ENCODE assay signal across 1 cellular context in the genomic region with DNA sequence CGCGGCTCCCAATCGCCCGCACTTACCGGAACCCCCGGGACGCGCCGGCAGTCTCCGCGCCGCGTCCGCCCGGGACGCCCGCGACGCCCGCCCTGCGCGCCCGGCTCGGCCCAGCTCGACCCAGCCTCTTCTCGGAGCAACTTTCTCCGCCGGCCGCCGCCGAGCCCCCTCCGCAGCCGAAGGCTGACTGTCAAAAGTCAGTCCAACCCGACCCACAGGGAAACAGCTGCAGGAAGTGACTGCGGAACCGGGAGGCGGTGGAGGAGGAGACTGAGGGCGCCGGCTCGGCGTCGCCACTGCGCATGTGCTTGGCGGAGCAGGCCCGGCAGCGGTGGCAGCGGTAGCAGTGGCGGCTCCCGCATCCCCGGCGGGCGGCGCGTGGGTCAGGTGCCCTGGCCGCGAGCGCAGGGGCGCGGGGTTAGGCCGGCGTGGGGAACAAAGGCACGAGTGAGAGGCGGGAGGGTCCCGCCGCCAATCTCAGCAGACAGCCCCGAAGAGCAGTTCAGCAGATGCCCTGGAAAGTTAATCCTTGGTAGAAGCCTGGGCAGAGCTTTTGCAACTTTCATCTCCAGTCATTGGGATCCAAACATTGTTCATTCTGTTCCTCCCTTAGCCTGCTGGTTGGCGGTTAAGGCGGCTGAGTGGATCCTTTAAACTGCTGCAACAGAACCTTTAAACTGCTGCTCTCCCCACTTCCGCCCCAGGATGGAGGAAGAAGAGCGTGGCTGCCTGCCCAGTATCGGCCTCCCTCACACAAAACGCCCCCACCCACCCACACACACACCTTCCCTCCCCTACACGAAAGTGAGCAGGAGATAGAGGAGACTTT.
TF ChIP-seq lines count a peak whose summit lies in the region.

Gene ZMAT3 (minus strand): TSS at position 241 of the 829 bp plus-strand sequence. CDS start 4,057 bp downstream, outside the sequence.

TF ChIP-seq in GM12878, 131 proteins besides CTCF, POLR2A, EP300 and RAD21 (continued from another document and continues in another):
- TF ChIP-seq ATF2 (IDR thresholded peaks at IDR 0.05; ENCODE audit: low read length): no peak
- peak; percentile 86 for TF ChIP-seq NRF1 (conservative IDR thresholded peaks at IDR 0.05; ENCODE audit: low read depth, low read length)
- TF ChIP-seq STAT1 (conservative IDR thresholded peaks at IDR 0.05): 0 out of 2 replicates have a peak, but pooled peaks have one; percentile 36
- TF ChIP-seq MLLT1 (IDR thresholded peaks at IDR 0.05): no peak
- TF ChIP-seq CUX1 (IDR thresholded peaks at IDR 0.05; ENCODE audit: insufficient replicate concordance, low read depth, low read length): peak; percentile 13
- TF ChIP-seq RAD51 (IDR thresholded peaks at IDR 0.05): no peak
- TF ChIP-seq GABPA (IDR thresholded peaks at IDR 0.05; ENCODE audit: low read depth): no peak
- no peak for TF ChIP-seq NR2C2 (IDR thresholded peaks at IDR 0.05; ENCODE audit: borderline replicate concordance, control insufficient read depth, insufficient read length, low read depth)
- TF ChIP-seq, protein P1, sequence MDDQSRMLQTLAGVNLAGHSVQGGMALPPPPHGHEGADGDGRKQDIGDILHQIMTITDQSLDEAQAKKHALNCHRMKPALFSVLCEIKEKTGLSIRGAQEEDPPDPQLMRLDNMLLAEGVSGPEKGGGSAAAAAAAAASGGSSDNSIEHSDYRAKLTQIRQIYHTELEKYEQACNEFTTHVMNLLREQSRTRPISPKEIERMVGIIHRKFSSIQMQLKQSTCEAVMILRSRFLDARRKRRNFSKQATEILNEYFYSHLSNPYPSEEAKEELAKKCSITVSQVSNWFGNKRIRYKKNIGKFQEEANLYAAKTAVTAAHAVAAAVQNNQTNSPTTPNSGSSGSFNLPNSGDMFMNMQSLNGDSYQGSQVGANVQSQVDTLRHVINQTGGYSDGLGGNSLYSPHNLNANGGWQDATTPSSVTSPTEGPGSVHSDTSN (IDR thresholded peaks at IDR 0.05; ENCODE audit: insufficient replicate concordance, low read depth, low read length): peak; percentile 47
- TF ChIP-seq, protein P2, sequence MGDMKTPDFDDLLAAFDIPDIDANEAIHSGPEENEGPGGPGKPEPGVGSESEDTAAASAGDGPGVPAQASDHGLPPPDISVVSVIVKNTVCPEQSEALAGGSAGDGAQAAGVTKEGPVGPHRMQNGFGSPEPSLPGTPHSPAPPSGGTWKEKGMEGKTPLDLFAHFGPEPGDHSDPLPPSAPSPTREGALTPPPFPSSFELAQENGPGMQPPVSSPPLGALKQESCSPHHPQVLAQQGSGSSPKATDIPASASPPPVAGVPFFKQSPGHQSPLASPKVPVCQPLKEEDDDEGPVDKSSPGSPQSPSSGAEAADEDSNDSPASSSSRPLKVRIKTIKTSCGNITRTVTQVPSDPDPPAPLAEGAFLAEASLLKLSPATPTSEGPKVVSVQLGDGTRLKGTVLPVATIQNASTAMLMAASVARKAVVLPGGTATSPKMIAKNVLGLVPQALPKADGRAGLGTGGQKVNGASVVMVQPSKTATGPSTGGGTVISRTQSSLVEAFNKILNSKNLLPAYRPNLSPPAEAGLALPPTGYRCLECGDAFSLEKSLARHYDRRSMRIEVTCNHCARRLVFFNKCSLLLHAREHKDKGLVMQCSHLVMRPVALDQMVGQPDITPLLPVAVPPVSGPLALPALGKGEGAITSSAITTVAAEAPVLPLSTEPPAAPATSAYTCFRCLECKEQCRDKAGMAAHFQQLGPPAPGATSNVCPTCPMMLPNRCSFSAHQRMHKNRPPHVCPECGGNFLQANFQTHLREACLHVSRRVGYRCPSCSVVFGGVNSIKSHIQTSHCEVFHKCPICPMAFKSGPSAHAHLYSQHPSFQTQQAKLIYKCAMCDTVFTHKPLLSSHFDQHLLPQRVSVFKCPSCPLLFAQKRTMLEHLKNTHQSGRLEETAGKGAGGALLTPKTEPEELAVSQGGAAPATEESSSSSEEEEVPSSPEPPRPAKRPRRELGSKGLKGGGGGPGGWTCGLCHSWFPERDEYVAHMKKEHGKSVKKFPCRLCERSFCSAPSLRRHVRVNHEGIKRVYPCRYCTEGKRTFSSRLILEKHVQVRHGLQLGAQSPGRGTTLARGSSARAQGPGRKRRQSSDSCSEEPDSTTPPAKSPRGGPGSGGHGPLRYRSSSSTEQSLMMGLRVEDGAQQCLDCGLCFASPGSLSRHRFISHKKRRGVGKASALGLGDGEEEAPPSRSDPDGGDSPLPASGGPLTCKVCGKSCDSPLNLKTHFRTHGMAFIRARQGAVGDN (IDR thresholded peaks at IDR 0.05): peak; percentile 72; the same call in 1 of the 2 replicates
- peak; percentile 85 for TF ChIP-seq PML (IDR thresholded peaks at IDR 0.05; ENCODE audit: low read length)
- TF ChIP-seq BACH1 (IDR thresholded peaks at IDR 0.05; ENCODE audit: borderline replicate concordance): no peak; the same call in 1 of the 2 replicates
- no peak for TF ChIP-seq ESRRA (IDR thresholded peaks at IDR 0.05; ENCODE audit: low read length)
- TF ChIP-seq SUPT20H (IDR thresholded peaks at IDR 0.05; ENCODE audit: borderline replicate concordance, control insufficient read depth, low read depth, low read length): no peak
- TF ChIP-seq NR2C1 (IDR thresholded peaks at IDR 0.05): no peak
- no peak for TF ChIP-seq SRF (IDR thresholded peaks at IDR 0.05; ENCODE audit: low read depth in 2 of 2, low read length in 2 of 2)
- TF ChIP-seq CREM (IDR thresholded peaks at IDR 0.05; ENCODE audit: low read depth): peak; percentile 24; the same call in 1 of the 2 replicates
- TF ChIP-seq, protein P3, sequence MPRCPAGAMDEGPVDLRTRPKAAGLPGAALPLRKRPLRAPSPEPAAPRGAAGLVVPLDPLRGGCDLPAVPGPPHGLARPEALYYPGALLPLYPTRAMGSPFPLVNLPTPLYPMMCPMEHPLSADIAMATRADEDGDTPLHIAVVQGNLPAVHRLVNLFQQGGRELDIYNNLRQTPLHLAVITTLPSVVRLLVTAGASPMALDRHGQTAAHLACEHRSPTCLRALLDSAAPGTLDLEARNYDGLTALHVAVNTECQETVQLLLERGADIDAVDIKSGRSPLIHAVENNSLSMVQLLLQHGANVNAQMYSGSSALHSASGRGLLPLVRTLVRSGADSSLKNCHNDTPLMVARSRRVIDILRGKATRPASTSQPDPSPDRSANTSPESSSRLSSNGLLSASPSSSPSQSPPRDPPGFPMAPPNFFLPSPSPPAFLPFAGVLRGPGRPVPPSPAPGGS (IDR thresholded peaks at IDR 0.05; ENCODE audit: borderline replicate concordance, insufficient read depth, low read depth, low read length, poor library complexity, severe bottlenecking): peak; percentile 3
- no peak for TF ChIP-seq YBX1 (IDR thresholded peaks at IDR 0.05)
- TF ChIP-seq NBN (IDR thresholded peaks at IDR 0.05): 0 out of 2 replicates have a peak, but pooled peaks have one; percentile 20
- TF ChIP-seq PAX5 (IDR thresholded peaks at IDR 0.05; ENCODE audit: borderline replicate concordance, low read depth, low read length): no peak
- TF ChIP-seq TCF7 (IDR thresholded peaks at IDR 0.05; ENCODE audit: borderline replicate concordance): no peak
- 0 out of 2 replicates have a peak, but pooled peaks have one; percentile 13 for TF ChIP-seq HCFC1 (IDR thresholded peaks at IDR 0.05; ENCODE audit: low read length)
- TF ChIP-seq GATAD2B (conservative IDR thresholded peaks at IDR 0.05; ENCODE audit: low read depth): peak; percentile 93
- 0 out of 2 replicates have a peak, but pooled peaks have one; percentile 10 for TF ChIP-seq MXI1 (IDR thresholded peaks at IDR 0.05; ENCODE audit: low read depth, low read length)
- TF ChIP-seq ETV6 (conservative IDR thresholded peaks at IDR 0.05 in 1 of 2, IDR thresholded peaks at IDR 0.05 in 1 of 2; ENCODE audit: borderline replicate concordance in 1 of 2, low read depth in 1 of 2): peak in 1 of 2 experiments; percentile 77; a peak in 1 of 4 replicates
- TF ChIP-seq FOS (IDR thresholded peaks at IDR 0.05; ENCODE audit: borderline replicate concordance, extremely low read depth, insufficient read length): no peak
- no peak for TF ChIP-seq CBX5 (IDR thresholded peaks at IDR 0.05; ENCODE audit: low read depth)
- TF ChIP-seq, protein P4, sequence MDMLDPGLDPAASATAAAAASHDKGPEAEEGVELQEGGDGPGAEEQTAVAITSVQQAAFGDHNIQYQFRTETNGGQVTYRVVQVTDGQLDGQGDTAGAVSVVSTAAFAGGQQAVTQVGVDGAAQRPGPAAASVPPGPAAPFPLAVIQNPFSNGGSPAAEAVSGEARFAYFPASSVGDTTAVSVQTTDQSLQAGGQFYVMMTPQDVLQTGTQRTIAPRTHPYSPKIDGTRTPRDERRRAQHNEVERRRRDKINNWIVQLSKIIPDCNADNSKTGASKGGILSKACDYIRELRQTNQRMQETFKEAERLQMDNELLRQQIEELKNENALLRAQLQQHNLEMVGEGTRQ (IDR thresholded peaks at IDR 0.05; ENCODE audit: borderline replicate concordance, low read depth, low read length): no peak
- no peak for TF ChIP-seq FOXK2 (IDR thresholded peaks at IDR 0.05)
- no peak for TF ChIP-seq BCL11A (IDR thresholded peaks at IDR 0.05; ENCODE audit: low read depth, low read length)
- no peak for TF ChIP-seq RFX5 (IDR thresholded peaks at IDR 0.05; ENCODE audit: low read depth, low read length)
- no peak for TF ChIP-seq SIX5 (IDR thresholded peaks at IDR 0.05; ENCODE audit: low read depth, low read length, severe bottlenecking)
- peak; percentile 92 for TF ChIP-seq LARP7 (IDR thresholded peaks at IDR 0.05)
- TF ChIP-seq, protein P5, sequence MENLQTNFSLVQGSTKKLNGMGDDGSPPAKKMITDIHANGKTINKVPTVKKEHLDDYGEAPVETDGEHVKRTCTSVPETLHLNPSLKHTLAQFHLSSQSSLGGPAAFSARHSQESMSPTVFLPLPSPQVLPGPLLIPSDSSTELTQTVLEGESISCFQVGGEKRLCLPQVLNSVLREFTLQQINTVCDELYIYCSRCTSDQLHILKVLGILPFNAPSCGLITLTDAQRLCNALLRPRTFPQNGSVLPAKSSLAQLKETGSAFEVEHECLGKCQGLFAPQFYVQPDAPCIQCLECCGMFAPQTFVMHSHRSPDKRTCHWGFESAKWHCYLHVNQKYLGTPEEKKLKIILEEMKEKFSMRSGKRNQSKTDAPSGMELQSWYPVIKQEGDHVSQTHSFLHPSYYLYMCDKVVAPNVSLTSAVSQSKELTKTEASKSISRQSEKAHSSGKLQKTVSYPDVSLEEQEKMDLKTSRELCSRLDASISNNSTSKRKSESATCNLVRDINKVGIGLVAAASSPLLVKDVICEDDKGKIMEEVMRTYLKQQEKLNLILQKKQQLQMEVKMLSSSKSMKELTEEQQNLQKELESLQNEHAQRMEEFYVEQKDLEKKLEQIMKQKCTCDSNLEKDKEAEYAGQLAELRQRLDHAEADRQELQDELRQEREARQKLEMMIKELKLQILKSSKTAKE (IDR thresholded peaks at IDR 0.05; ENCODE audit: low read depth, poor library complexity, severe bottlenecking): no peak
